Comparison of ENCODE assay signal across 13 cellular contexts in the genomic region with DNA sequence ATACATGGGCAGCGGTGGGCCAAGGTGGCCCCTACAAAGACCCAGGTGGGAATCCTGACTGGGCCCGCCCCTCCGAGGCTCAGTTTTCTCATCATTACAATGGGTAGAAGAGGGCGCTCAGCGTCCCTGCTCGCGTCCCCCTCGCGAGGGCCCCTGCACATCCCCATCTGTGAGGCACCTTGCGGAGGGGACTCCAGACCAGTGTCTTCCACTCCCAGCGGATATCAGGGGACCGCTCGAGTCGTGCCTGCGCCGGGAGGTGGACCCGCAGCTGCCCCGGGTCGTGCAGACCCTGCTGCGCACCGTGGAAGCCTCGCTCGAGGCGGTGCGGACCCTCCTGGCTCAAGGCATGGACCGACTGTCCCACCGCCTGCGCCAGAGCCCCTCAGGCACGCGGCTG. TPM values are rescaled to one million over a fixed set of nuclear protein-coding genes. Genes with fewer than 3 reads are reported as not detected.
A peak's percentile ranks its signal among the peaks of the same experiment; 100 is the strongest.
DNase-seq lines count a peak whose midpoint lies in the region; ATAC-seq, FAIRE-seq and TF ChIP-seq lines count a peak whose summit lies in the region.
"Had no signal": no experiment of that assay in that cellular context is flagged by ENCODE, and none has a peak within 500 bp of the region (broad histone marks: within the 10 kb centered on the region; RNA-seq: fewer than 3 reads in every experiment).

No MANE protein-coding gene starts in this region.

- no peaks in the 10 kb centered on the region for H3K79me1 ChIP-seq in H1 (ENCODE audit: low read depth, low read length)

- H4K20me1 ChIP-seq in BLaER1 treated with 17β-estradiol and CSF1 and Interleukin-3, amounts not matched to agents 10 nM and 100 nM: peaks cover 0 to 16% (median 0%) of the 10 kb centered on the region in 11 experiments; a peak in 4 of 22 replicates
- H4K20me1 ChIP-seq in H1 (replicated peaks in 1 of 2; ENCODE audit: control insufficient read depth in 1 of 2, insufficient read depth in 2 of 2, low read length in 2 of 2): peaks cover 0 to 3% of the 10 kb centered on the region in 2 experiments

- no peak overlapping the region for H2BK20ac ChIP-seq in H1 (ENCODE audit: low read length)

- H3K27ac ChIP-seq in BLaER1 treated with 17β-estradiol and CSF1 and Interleukin-3, amounts not matched to agents 10 nM and 100 nM: peak overlapping the region in 5 of 11 experiments; percentile 18 to 30 (median 25); a peak in 4 of 22 replicates
- no peak overlapping the region for H3K27ac ChIP-seq in HEK293 (ENCODE audit: extremely low read depth, low read depth, low read length)
- H3K27ac ChIP-seq in H1 (ENCODE audit: low read depth, low read length): no peak overlapping the region
- H3K27ac ChIP-seq in neutrophil: peak overlapping the region; percentile 50
- no peak overlapping the region for H3K27ac ChIP-seq in coronary artery

- H2BK120ac ChIP-seq in H1 (replicated peaks; ENCODE audit: low read depth, low read length): no peak overlapping the region

- WGBS in H1 (ENCODE audit: extremely low coverage in 1 of 2, insufficient coverage in 1 of 2, insufficient read length in 1 of 2, insufficient replicate concordance in 2 of 2, low coverage in 1 of 2, low lambda C conversion rate in 2 of 2, missing lambda C conversion rate in 1 of 2), 2 experiments: 90% methylated on average over 27 of the region's 30 CpGs; no CpG with 5 or more reads in 1 of the 2 experiments

- H3K79me2 ChIP-seq in H1 (ENCODE audit: control insufficient read depth in 1 of 2, insufficient read depth in 2 of 2, low read length in 2 of 2): no peaks in the 10 kb centered on the region

- H2AK5ac ChIP-seq in H1 (ENCODE audit: low read depth, low read length): no peak overlapping the region

- no peak overlapping the region for H3K23ac ChIP-seq in H1 (ENCODE audit: insufficient read length)

- no peaks in the 10 kb centered on the region for H3K27me3 ChIP-seq in BLaER1 treated with 17β-estradiol and CSF1 and Interleukin-3, amounts not matched to agents 10 nM and 100 nM
- peaks cover 0 to 6% (median 3%) of the 10 kb centered on the region in 4 experiments; a peak in 3 of 7 replicates for H3K27me3 ChIP-seq in H1 (replicated peaks in 1 of 4; ENCODE audit: control insufficient read depth in 3 of 4, extremely low read depth in 1 of 4, insufficient read depth in 3 of 4, low read length in 3 of 4)
- H3K27me3 ChIP-seq in neutrophil: no peaks in the 10 kb centered on the region
- H3K27me3 ChIP-seq: breast epithelium, ovary, SJCRH30 had no signal

- peaks cover 7% of the 10 kb centered on the region; the same call in 1 of the 2 replicates for H3K23me2 ChIP-seq in H1 (ENCODE audit: low read depth, low read length)

- CTCF ChIA-PET in HEK293 (lab: Yijun Ruan, JAX) (no interaction called here), H1 (lab: Charles Lee; ENCODE audit: partially characterized antibody) (interaction anchor here (1.6 to 5.3 kb wide), 2 partner anchors 22 to 33 kb away, joined by 7 to 20 read pairs; no protein-coding TSS in a partner anchor)

- peak overlapping the region; percentile 83 for H4K8ac ChIP-seq in H1 (ENCODE audit: extremely low read depth, insufficient read depth, low read length)

- H3K4me2 ChIP-seq in BLaER1 treated with 17β-estradiol and CSF1 and Interleukin-3, amounts not matched to agents 10 nM and 100 nM: peak overlapping the region in 10 of 11 experiments; percentile 10 to 40 (median 24); a peak in 9 of 22 replicates
- H3K4me2 ChIP-seq in H1 (ENCODE audit: insufficient read depth in 1 of 2, low read depth in 2 of 2, low read length in 2 of 2): no peak overlapping the region

- no peak for FAIRE-seq in H1 (lab: Jason Lieb, UNC)
- FAIRE-seq: colon, frontal cortex, RCC 7860 had no signal

- H2BK5ac ChIP-seq in H1 (ENCODE audit: low read depth, low read length): no peak overlapping the region

- no peak for TF ChIP-seq EP300 in H1 (IDR thresholded peaks at IDR 0.05; ENCODE audit: borderline replicate concordance in 1 of 2, low read depth in 2 of 2, low read length in 2 of 2)

- no peak for TF ChIP-seq POLR2A in H1 (IDR thresholded peaks at IDR 0.05; ENCODE audit: control extremely low read depth in 1 of 2, low read depth in 2 of 2, low read length in 2 of 2)

- intact Hi-C loops in mucosa of descending colon (cut with DNase I, micrococcal nuclease): no loop called here

- no peak for ATAC-seq in mucosa of descending colon

- no peak overlapping the region for H2AFZ ChIP-seq in H1 (ENCODE audit: low read length)

- TF ChIP-seq CTCF in HEK293 (tag by site-specific recombination; IDR thresholded peaks at IDR 0.05): no peak
- TF ChIP-seq CTCF in H1 (IDR thresholded peaks at IDR 0.05; ENCODE audit: control extremely low read depth in 1 of 3, insufficient read depth in 1 of 3, low read depth in 1 of 3, low read length in 3 of 3): no peak
- no peak for TF ChIP-seq CTCF in neutrophil (IDR thresholded peaks at IDR 0.05)
- no peak for TF ChIP-seq CTCF in coronary artery (IDR thresholded peaks at IDR 0.05)
- TF ChIP-seq CTCF in mucosa of descending colon (IDR thresholded peaks at IDR 0.05): no peak

- no peak overlapping the region for H3K4me3 ChIP-seq in BLaER1 treated with 17β-estradiol and CSF1 and Interleukin-3, amounts not matched to agents 10 nM and 100 nM
- H3K4me3 ChIP-seq in HEK293 (ENCODE audit: low read depth, low read length): no peak overlapping the region
- H3K4me3 ChIP-seq in H1 (ENCODE audit: extremely low read depth in 1 of 4, insufficient read depth in 2 of 4, low read depth in 3 of 4, low read length in 4 of 4): 0 out of 8 replicates have a peak overlapping the region, but pooled peaks of 1 of the 4 experiments have one; percentile 16
- no peak overlapping the region for H3K4me3 ChIP-seq in neutrophil (ENCODE audit: low read depth in 1 of 2, low read length in 1 of 2)
- no peak overlapping the region for H3K4me3 ChIP-seq in coronary artery
- H3K4me3 ChIP-seq in mucosa of descending colon: no peak overlapping the region

- peaks cover 30 to 80% (median 71%) of the 10 kb centered on the region in 10 experiments for H3K4me1 ChIP-seq in BLaER1 treated with 17β-estradiol and CSF1 and Interleukin-3, amounts not matched to agents 10 nM and 100 nM
- H3K4me1 ChIP-seq in HEK293 (ENCODE audit: control insufficient read depth, insufficient read depth, low read length): no peaks in the 10 kb centered on the region
- H3K4me1 ChIP-seq in H1 (replicated peaks in 1 of 4; ENCODE audit: control insufficient read depth in 3 of 4, insufficient read depth in 4 of 4, low read length in 3 of 4): no peaks in the 10 kb centered on the region; a peak in 2 of 7 replicates
- H3K4me1 ChIP-seq in neutrophil (ENCODE audit: control insufficient read depth in 1 of 2, insufficient read depth in 1 of 2, low read depth in 1 of 2, low read length in 1 of 2): peaks cover 10 to 14% of the 10 kb centered on the region in 2 experiments
- H3K4me1 ChIP-seq in mucosa of descending colon (ENCODE audit: low read depth): peaks cover 9% of the 10 kb centered on the region
- H3K4me1 ChIP-seq: SJCRH30 had no signal

- no peak for TF ChIP-seq RAD21 in H1 (IDR thresholded peaks at IDR 0.05 in 1 of 2, conservative IDR thresholded peaks at IDR 0.05 in 1 of 2; ENCODE audit: low read depth in 2 of 2, low read length in 2 of 2)

- H3K56ac ChIP-seq in H1 (replicated peaks; ENCODE audit: insufficient read length, low read depth, low read length): no peak overlapping the region

- H4K5ac ChIP-seq in H1 (ENCODE audit: insufficient read length, low read depth, low read length): peak overlapping the region; percentile 7

- DNase-seq in H1 (ENCODE audit: low read depth in 1 of 2, low spot score in 2 of 2) (no peak), coronary artery (ENCODE audit: low spot score) (no peak), mucosa of descending colon (no peak)
- DNase-seq in stimulated activated CD4-positive, alpha-beta T cell treated with anti-CD3 and anti-CD28 coated beads, Interleukin-4, amount 100 ng/mL, for 24 hours: no peak

- H3K4ac ChIP-seq in H1 (replicated peaks; ENCODE audit: insufficient read length, low read depth, low read length): no peak overlapping the region

- H3K9me3 ChIP-seq in BLaER1 treated with 17β-estradiol and CSF1 and Interleukin-3, amounts not matched to agents 10 nM and 100 nM (replicated peaks in 1 of 11): no peaks in the 10 kb centered on the region
- no peaks in the 10 kb centered on the region for H3K9me3 ChIP-seq in HEK293 (ENCODE audit: control insufficient read depth, insufficient read depth, low read depth, low read length)
- H3K9me3 ChIP-seq in H1 (ENCODE audit: insufficient read depth in 2 of 2, low read depth in 1 of 2, low read length in 1 of 2): no peaks in the 10 kb centered on the region; a peak in 1 of 4 replicates
- no peaks in the 10 kb centered on the region for H3K9me3 ChIP-seq in neutrophil
- H3K9me3 ChIP-seq in mucosa of descending colon: no peaks in the 10 kb centered on the region
- H3K9me3 ChIP-seq: ovary had no signal

- peaks cover 0 to 37% (median 0%) of the 10 kb centered on the region in 11 experiments; a peak in 10 of 22 replicates for H3K36me3 ChIP-seq in BLaER1 treated with 17β-estradiol and CSF1 and Interleukin-3, amounts not matched to agents 10 nM and 100 nM
- no peaks in the 10 kb centered on the region for H3K36me3 ChIP-seq in HEK293 (ENCODE audit: control insufficient read depth in 2 of 2, insufficient read depth in 1 of 2, low read length in 2 of 2)
- H3K36me3 ChIP-seq in H1 (ENCODE audit: control insufficient read depth in 2 of 4, insufficient read depth in 4 of 4, low read length in 3 of 4): no peaks in the 10 kb centered on the region
- no peaks in the 10 kb centered on the region for H3K36me3 ChIP-seq in neutrophil
- no peaks in the 10 kb centered on the region for H3K36me3 ChIP-seq in mucosa of descending colon (ENCODE audit: low read depth)
- H3K36me3 ChIP-seq: breast epithelium, ovary, SJCRH30 had no signal

- no peak overlapping the region for H2BK15ac ChIP-seq in H1 (ENCODE audit: low read length)

- H4K91ac ChIP-seq in H1 (replicated peaks; ENCODE audit: insufficient read length, low read length): no peak overlapping the region

- peak overlapping the region in 1 of 11 experiments; percentile 29; a peak in 1 of 22 replicates for H3K9ac ChIP-seq in BLaER1 treated with 17β-estradiol and CSF1 and Interleukin-3, amounts not matched to agents 10 nM and 100 nM
- no peak overlapping the region for H3K9ac ChIP-seq in H1 (replicated peaks in 1 of 4; ENCODE audit: extremely low read depth in 1 of 4, low read depth in 3 of 4, low read length in 3 of 4)

- H3K18ac ChIP-seq in H1 (ENCODE audit: extremely low read depth, low read length): peak overlapping the region; percentile 60; the same call in 1 of the 2 replicates

- H2BK12ac ChIP-seq in H1 (ENCODE audit: low read depth, low read length): peak overlapping the region; percentile 97; the same call in 1 of the 2 replicates

- POLR2A ChIA-PET in HEK293 (lab: Yijun Ruan, JAX): interaction anchor here (1.6 kb wide), 1 partner anchor 29 kb away, joined by 4 read pairs; a partner anchor contains a TSS
- POLR2A ChIA-PET in H1 (lab: Charles Lee; ENCODE audit: partially characterized antibody): interaction anchor here (0.5 kb wide), 1 partner anchor 14 kb away, joined by 5 read pairs; no protein-coding TSS in a partner anchor

- no peak overlapping the region for H3K14ac ChIP-seq in H1 (ENCODE audit: insufficient read length)

RNA-seq across cellular contexts. Expression of a gene that starts 15.3 kb away (rescaled TPM):
- 40.4 and 44.7 TPM in 2 replicates for total RNA-seq in H1 (2021; fragmentation: NEBNext Ultra II Directional; extraction: Animal tissue kit (Norgen Biotek cat#: 25700))
- 58.1 and 62.8 TPM in 2 replicates for polyA plus RNA-seq in H1 (2011; rRNA removed)
- polyA plus RNA-seq in H1 (2011; cell fraction: cytosol; rRNA removed): 56.3 TPM
- 79.4 TPM for polyA plus RNA-seq in H1 (2011; cell fraction: nucleus; rRNA removed)
- polyA plus RNA-seq in H1 (2012, experiment 1 of 2): 41.1 to 44.8 TPM (median 43.8 TPM) in 4 replicates
- polyA plus RNA-seq in H1 (2012, experiment 2 of 2): 44.9 TPM
- polyA plus RNA-seq in H1 (2013, experiment 1 of 2): 54.5 TPM
- polyA plus RNA-seq in H1 (2013, experiment 2 of 2): 59.4 TPM
- 72.7 and 96.7 TPM in 2 replicates for polyA minus RNA-seq in H1 (2011; rRNA and poly(A)+ RNA removed)
- 48.0 TPM for polyA minus RNA-seq in H1 (2011; cell fraction: cytosol; rRNA and poly(A)+ RNA removed)
- polyA minus RNA-seq in H1 (2011; cell fraction: nucleus; rRNA and poly(A)+ RNA removed): 21.6 TPM
- 10 to 100 TPM; 50.1 to 71.0 (median 50.8) TPM for total RNA-seq in mucosa of descending colon

RNA-seq across cellular contexts. Expression of a gene that starts 28.7 kb away (rescaled TPM):
- 67.5 and 72.8 TPM in 2 replicates for total RNA-seq in H1 (2021; fragmentation: NEBNext Ultra II Directional; extraction: Animal tissue kit (Norgen Biotek cat#: 25700))
- polyA plus RNA-seq in H1 (2011; rRNA removed): 164 and 193 TPM in 2 replicates
- 96.2 TPM for polyA plus RNA-seq in H1 (2011; cell fraction: cytosol; rRNA removed)
- polyA plus RNA-seq in H1 (2011; cell fraction: nucleus; rRNA removed): 101 TPM
- 35.4 to 76.9 TPM (median 68.3 TPM) in 4 replicates for polyA plus RNA-seq in H1 (2012, experiment 1 of 2)
- polyA plus RNA-seq in H1 (2012, experiment 2 of 2): 98.6 TPM
- 67.1 TPM for polyA plus RNA-seq in H1 (2013, experiment 1 of 2)
- 69.4 TPM for polyA plus RNA-seq in H1 (2013, experiment 2 of 2)
- 29.5 and 49.1 TPM in 2 replicates for polyA minus RNA-seq in H1 (2011; rRNA and poly(A)+ RNA removed)
- polyA minus RNA-seq in H1 (2011; cell fraction: cytosol; rRNA and poly(A)+ RNA removed): 51.8 TPM
- polyA minus RNA-seq in H1 (2011; cell fraction: nucleus; rRNA and poly(A)+ RNA removed): 48.9 TPM
- 100 to 1,000 TPM in 1 of 3 donors, 10 to 100 TPM in 2; 62.3 to 103 (median 77.7) TPM for total RNA-seq in mucosa of descending colon

Comparison
In these comparisons a context has a peak if more than half of its experiments do, and no peak if none do; other contexts are left out.
1. H3K4me2 ChIP-seq: peak in BLaER1 treated with 17β-estradiol and CSF1 and Interleukin-3, amounts not matched to agents 10 nM and 100 nM (10 of 11); none in H1 (0 of 2).